In genomic region chr21:23694396-23694795, GRCh38 we compare ENCODE assay signal across 23 cellular contexts.
DNase-seq lines count a peak whose midpoint lies in the region; ATAC-seq and TF ChIP-seq lines count a peak whose summit lies in the region.
"Had no signal": no experiment of that assay in that cellular context is flagged by ENCODE, and none has a peak within 500 bp of the region (broad histone marks: within the 10 kb centered on the region; RNA-seq: fewer than 3 reads in every experiment).

No MANE protein-coding gene starts in this region.

- H3K9me2 ChIP-seq in Loucy (replicated peaks; ENCODE audit: low read depth, low read length) (no peaks in the 10 kb centered on the region), OCI-LY1 (ENCODE audit: low read depth, low read length) (no peaks in the 10 kb centered on the region), hepatocyte (replicated peaks; ENCODE audit: insufficient read depth) (no peaks in the 10 kb centered on the region)

- CTCF ChIA-PET in MCF 10A (lab: Yijun Ruan, JAX), result interaction anchor here (1.1 to 2.5 kb wide), 3 partner anchors 10 to 124 kb away, joined by 3 to 9 read pairs (median 6); no protein-coding TSS in a partner anchor
- CTCF ChIA-PET in mammary epithelial cell (lab: Charles Lee; ENCODE audit: low non-redundant PET), result no interaction called here

- in situ Hi-C loops in mammary epithelial cell (cut with MboI; ENCODE audit: low sequenced_read_pairs in 2 of 2), result no loop called here

- H3K27ac ChIP-seq in mammary epithelial cell (ENCODE audit: insufficient read depth, low read depth, low read length) (no peak overlapping the region), OCI-LY1 (ENCODE audit: low read depth, low read length, poor library complexity, severe bottlenecking) (no peak overlapping the region), hepatocyte (no peak overlapping the region)
- H3K27ac ChIP-seq: brain microvascular endothelial cell, GM23248 had no signal

- H3K4me1 ChIP-seq in mammary epithelial cell (ENCODE audit: insufficient read depth, low read length) (no peaks in the 10 kb centered on the region), Loucy (ENCODE audit: insufficient read depth, low read length, poor library complexity, severe bottlenecking) (no peaks in the 10 kb centered on the region), OCI-LY1 (ENCODE audit: insufficient read depth, low read length, severe bottlenecking) (peaks cover 18% of the 10 kb centered on the region), hepatocyte (ENCODE audit: insufficient read depth) (no peaks in the 10 kb centered on the region), mucosa of descending colon (ENCODE audit: low read depth) (no peaks in the 10 kb centered on the region)

- H3K4me1 Mint-ChIP-seq in MCF 10A (ENCODE audit: insufficient read depth, unreplicated experiment), result no peaks in the 10 kb centered on the region

- no peaks in the 10 kb centered on the region for H3K36me3 Mint-ChIP-seq in MCF 10A (ENCODE audit: insufficient read depth, unreplicated experiment)

- H3K4me3 ChIP-seq in mammary epithelial cell (replicated peaks in 1 of 3; ENCODE audit: insufficient read depth in 1 of 3, low read depth in 2 of 3, low read length in 3 of 3) (no peak overlapping the region), Loucy (ENCODE audit: low read length, poor library complexity, severe bottlenecking) (no peak overlapping the region), OCI-LY1 (ENCODE audit: low read depth, low read length, poor library complexity, severe bottlenecking) (no peak overlapping the region), hepatocyte (no peak overlapping the region), mucosa of descending colon (no peak overlapping the region)
- H3K4me3 ChIP-seq: GM23248, MG63 had no signal

- H3K4me3 Mint-ChIP-seq in MCF 10A (ENCODE audit: unreplicated experiment), result no peak overlapping the region
- H3K4me3 Mint-ChIP-seq: activated T-cell treated with anti-CD3 and anti-CD28 coated beads, Interleukin-2, amount 50 U/mL, for 24 hours; CD4-positive, alpha-beta T cell had no signal

- DNase-seq in MCF 10A (ENCODE audit: unreplicated experiment) (peak; percentile 3), mammary epithelial cell (no peak), hepatocyte (ENCODE audit: low spot score) (no peak), mucosa of descending colon (no peak)
- DNase-seq in stimulated activated CD4-positive, alpha-beta T cell treated with anti-CD3 and anti-CD28 coated beads, Interleukin-12 subunit alpha, Interleukin-12 subunit beta, amount 100 ng/mL, for 4 hours, result no peak
- DNase-seq: activated naive CD4-positive, alpha-beta T cell; activated T-cell treated with anti-CD3 and anti-CD28 coated beads, Interleukin-2, amount 50 U/mL, for 24 hours; brain microvascular endothelial cell; CD4-positive, alpha-beta T cell; effector CD4-positive, alpha-beta T cell; erythroblast; GDM1; GM23248; left colon; mesenchymal stem cell; MG63; NCI-H1930; nucleus accumbens; trophoblast cell had no signal

- H3K27me3 ChIP-seq in mammary epithelial cell (ENCODE audit: insufficient read depth, low read length) (no peaks in the 10 kb centered on the region), Loucy (ENCODE audit: insufficient read depth, low read length, poor library complexity, severe bottlenecking) (no peaks in the 10 kb centered on the region), OCI-LY1 (ENCODE audit: insufficient read depth, low read length) (no peaks in the 10 kb centered on the region), hepatocyte (no peaks in the 10 kb centered on the region)
- H3K27me3 ChIP-seq: brain microvascular endothelial cell, MG63 had no signal

- dilution Hi-C loops in mammary epithelial cell (cut with HindIII; ENCODE audit: low sequenced_read_pairs), result no loop called here

- H2AFZ ChIP-seq in mammary epithelial cell (ENCODE audit: low read depth, low read length), result no peak overlapping the region
- no peak overlapping the region for H2AFZ ChIP-seq in Loucy (ENCODE audit: low read length)
- no peak overlapping the region for H2AFZ ChIP-seq in OCI-LY1 (ENCODE audit: low read length)
- no peak overlapping the region for H2AFZ ChIP-seq in hepatocyte
- H2AFZ ChIP-seq: GM23248 had no signal

- no peak overlapping the region for H3K27ac Mint-ChIP-seq in MCF 10A (ENCODE audit: low read depth, unreplicated experiment)
- H3K27ac Mint-ChIP-seq: activated T-cell treated with anti-CD3 and anti-CD28 coated beads, Interleukin-2, amount 50 U/mL, for 24 hours; CD4-positive, alpha-beta T cell had no signal

- H3K4me2 ChIP-seq in mammary epithelial cell (ENCODE audit: insufficient read depth, low read depth, low read length), result no peak overlapping the region
- H3K4me2 ChIP-seq in Loucy (ENCODE audit: low read depth, low read length, poor library complexity, severe bottlenecking), result no peak overlapping the region
- H3K4me2 ChIP-seq in OCI-LY1 (ENCODE audit: low read length), result no peak overlapping the region
- H3K4me2 ChIP-seq in hepatocyte, result no peak overlapping the region

- H3K27me3 Mint-ChIP-seq in MCF 10A (ENCODE audit: insufficient read depth, unreplicated experiment), result no peaks in the 10 kb centered on the region
- H3K27me3 Mint-ChIP-seq: activated T-cell treated with anti-CD3 and anti-CD28 coated beads, Interleukin-2, amount 50 U/mL, for 24 hours; CD4-positive, alpha-beta T cell had no signal

- POLR2A ChIA-PET in MCF 10A (lab: Yijun Ruan, JAX), result no interaction called here

- H3K9me3 ChIP-seq in mammary epithelial cell (replicated peaks; ENCODE audit: insufficient read depth, low read length) (peaks cover 9% of the 10 kb centered on the region), Loucy (ENCODE audit: insufficient read depth, low read depth, low read length) (no peaks in the 10 kb centered on the region), OCI-LY1 (ENCODE audit: low read length) (peaks cover 2% of the 10 kb centered on the region; the same call in 1 of the 2 replicates), hepatocyte (ENCODE audit: low read depth) (no peaks in the 10 kb centered on the region), mucosa of descending colon (peaks cover 20% of the 10 kb centered on the region)

- H3K36me3 ChIP-seq in mammary epithelial cell (ENCODE audit: insufficient read depth, low read length) (no peaks in the 10 kb centered on the region), Loucy (ENCODE audit: insufficient read depth, low read length) (no peaks in the 10 kb centered on the region), OCI-LY1 (ENCODE audit: insufficient read depth, low read length) (no peaks in the 10 kb centered on the region), hepatocyte (replicated peaks; ENCODE audit: insufficient read depth, low read depth) (no peaks in the 10 kb centered on the region), mucosa of descending colon (ENCODE audit: low read depth) (no peaks in the 10 kb centered on the region)
- H3K36me3 ChIP-seq: brain microvascular endothelial cell, MG63 had no signal

- intact Hi-C loops in MCF 10A (cut with micrococcal nuclease), result loop anchor here (10.0 kb wide), 1 partner anchor 900 kb away; no protein-coding TSS in a partner anchor
- intact Hi-C loops in mammary epithelial cell (cut with micrococcal nuclease), result no loop called here
- intact Hi-C loops in mucosa of descending colon (cut with DNase I, micrococcal nuclease), result no loop called here

- peaks cover 3% of the 10 kb centered on the region for H3K9me3 Mint-ChIP-seq in MCF 10A (ENCODE audit: unreplicated experiment)

- ATAC-seq in mucosa of descending colon, result no peak
- ATAC-seq in activated CD4-positive, CD25-positive, alpha-beta regulatory T cell treated with anti-CD3 and anti-CD28 coated beads, Interleukin-2, amount 50 U/mL, for 24 hours, result no peak
- ATAC-seq: left colon, Right ventricle myocardium inferior had no signal

- TF ChIP-seq CTCF in MCF 10A (IDR thresholded peaks at IDR 0.05; ENCODE audit: unreplicated experiment), result peak; percentile 22
- TF ChIP-seq CTCF in mammary epithelial cell (conservative IDR thresholded peaks at IDR 0.05 in 1 of 2, IDR thresholded peaks at IDR 0.05 in 1 of 2; ENCODE audit: extremely low read depth in 1 of 2, insufficient read depth in 1 of 2, low read depth in 1 of 2, low read length in 2 of 2), result no peak
- TF ChIP-seq CTCF in Loucy (conservative IDR thresholded peaks at IDR 0.05; ENCODE audit: low read length), result peak; percentile 42
- TF ChIP-seq CTCF in OCI-LY1 (IDR thresholded peaks at IDR 0.05; ENCODE audit: low read length), result peak; percentile 14; the same call in 1 of the 2 replicates
- TF ChIP-seq CTCF in hepatocyte (IDR thresholded peaks at IDR 0.05; ENCODE audit: poor library complexity), result peak; percentile 10
- TF ChIP-seq CTCF in mucosa of descending colon (IDR thresholded peaks at IDR 0.05), result no peak

- H4K20me1 ChIP-seq in mammary epithelial cell (ENCODE audit: insufficient read depth, low read length) (no peaks in the 10 kb centered on the region), Loucy (ENCODE audit: insufficient read depth, low read length, poor library complexity, severe bottlenecking) (no peaks in the 10 kb centered on the region), OCI-LY1 (ENCODE audit: insufficient read depth, low read length) (no peaks in the 10 kb centered on the region), hepatocyte (ENCODE audit: insufficient read depth, poor library complexity, severe bottlenecking) (no peaks in the 10 kb centered on the region)

- H3F3A ChIP-seq in Loucy (ENCODE audit: low read depth) (no peaks in the 10 kb centered on the region), OCI-LY1 (ENCODE audit: insufficient read depth, low read length) (no peaks in the 10 kb centered on the region)

- H3K79me2 ChIP-seq in mammary epithelial cell (ENCODE audit: insufficient read depth, low read length), result no peaks in the 10 kb centered on the region
- no peaks in the 10 kb centered on the region for H3K79me2 ChIP-seq in Loucy (ENCODE audit: insufficient read depth, low read length)
- no peaks in the 10 kb centered on the region for H3K79me2 ChIP-seq in OCI-LY1 (ENCODE audit: insufficient read depth, low read length)
- H3K79me2 ChIP-seq in hepatocyte, result no peaks in the 10 kb centered on the region

- BruUV-seq in MCF 10A (replicated peaks; lab: Mats Ljungman, UMichigan), result no TSS peak
- BruUV-seq in mammary epithelial cell (replicated peaks; lab: Mats Ljungman, UMichigan), result no TSS peak

- H3K9ac ChIP-seq in mammary epithelial cell (ENCODE audit: insufficient read depth, low read length) (no peak overlapping the region), Loucy (ENCODE audit: low read depth, low read length, poor library complexity, severe bottlenecking) (no peak overlapping the region), OCI-LY1 (ENCODE audit: low read length) (no peak overlapping the region)
- H3K9ac ChIP-seq: GM23248 had no signal

Comparison
In these comparisons a context has a peak if more than half of its experiments do, and no peak if none do; other contexts are left out.
1. CTCF ChIP-seq: peak in MCF 10A (single experiment), Loucy (single experiment), OCI-LY1 (single experiment) and hepatocyte (single experiment); none in mammary epithelial cell (0 of 2) and mucosa of descending colon (single experiment).